ENCODE assay signal across 14 cellular contexts in the genomic region with DNA sequence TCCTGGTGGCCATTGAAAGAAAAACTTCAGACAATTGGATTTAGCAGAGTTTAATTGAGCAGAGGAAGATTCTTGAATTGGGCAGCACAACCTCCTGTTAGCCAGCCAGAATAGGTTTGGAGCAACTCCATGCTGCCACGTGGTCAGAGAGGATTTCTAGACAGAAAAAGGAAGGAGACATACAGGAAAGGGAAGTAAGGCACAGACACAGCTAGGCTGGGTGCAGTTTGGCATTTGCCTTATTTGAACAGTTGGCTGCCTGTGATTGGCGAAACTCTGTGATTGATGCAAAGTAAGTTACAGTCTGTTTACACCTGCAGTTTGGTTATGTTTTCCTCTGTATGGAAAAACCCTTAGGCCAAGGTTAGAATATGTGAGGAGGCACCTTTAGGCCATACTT.
DNase-seq lines count a peak whose midpoint lies in the region; ATAC-seq, FAIRE-seq and TF ChIP-seq lines count a peak whose summit lies in the region.
"Had no signal": no experiment of that assay in that cellular context is flagged by ENCODE, and none has a peak within 500 bp of the region (broad histone marks: within the 10 kb centered on the region; RNA-seq: fewer than 3 reads in every experiment).

No MANE protein-coding gene starts in this region.

- no peaks in the 10 kb centered on the region for H3K79me2 ChIP-seq in Loucy (ENCODE audit: insufficient read depth, low read length)

- H3F3A ChIP-seq in Loucy (ENCODE audit: low read depth) = no peaks in the 10 kb centered on the region

- peaks cover 12% of the 10 kb centered on the region for H3K4me1 ChIP-seq in Loucy (ENCODE audit: insufficient read depth, low read length, poor library complexity, severe bottlenecking)
- peaks cover 18 to 21% of the 10 kb centered on the region in 2 donors for H3K4me1 ChIP-seq in adrenal gland (replicated peaks in 1 of 2)
- H3K4me1 ChIP-seq in right lobe of liver = peaks cover 0 to 23% (median 9%) of the 10 kb centered on the region in 4 donors
- peaks cover 0 to 29% (median 14%) of the 10 kb centered on the region in 4 donors for H3K4me1 ChIP-seq in tibial nerve

- H3K27ac ChIP-seq in 22Rv1 (peak overlapping the region; percentile 91), adrenal gland (peak overlapping the region in 4 of 5 donors; percentile 11 to 78 (median 69)), right lobe of liver (peak overlapping the region; percentile 61 to 84 (median 75)), tibial nerve (no peak overlapping the region)
- H3K27ac ChIP-seq: gastroesophageal sphincter, neutrophil had no signal

- no peaks in the 10 kb centered on the region for H4K20me1 ChIP-seq in Loucy (ENCODE audit: insufficient read depth, low read length, poor library complexity, severe bottlenecking)

- 35 to 61% (median 54%) methylated on average over 2 of the region's 2 CpGs for WGBS in adrenal gland, 4 donors
- WGBS in right lobe of liver (ENCODE audit: insufficient coverage, low coverage, low lambda C conversion rate, missing lambda C conversion rate) = 8% methylated on average over 2 of the region's 2 CpGs
- WGBS in tibial nerve, 2 donors = 60 to 66% methylated on average over 2 of the region's 2 CpGs

- H2AFZ ChIP-seq in Loucy (ENCODE audit: low read length) = peak overlapping the region; percentile 80

- no peak for TF ChIP-seq CTCF in 22Rv1 (IDR thresholded peaks at IDR 0.05)
- no peak for TF ChIP-seq CTCF in Loucy (conservative IDR thresholded peaks at IDR 0.05; ENCODE audit: low read length)
- no peak for TF ChIP-seq CTCF in adrenal gland (IDR thresholded peaks at IDR 0.05)
- TF ChIP-seq CTCF in right lobe of liver (IDR thresholded peaks at IDR 0.05) = no peak
- no peak for TF ChIP-seq CTCF in tibial nerve (IDR thresholded peaks at IDR 0.05)
- TF ChIP-seq CTCF in CD14-positive monocyte (IDR thresholded peaks at IDR 0.05) = no peak

- TF ChIP-seq EP300 in tibial nerve (IDR thresholded peaks at IDR 0.05) = no peak

- H3K4me1 Mint-ChIP-seq in CD14-positive monocyte = peaks cover 12% of the 10 kb centered on the region

- intact Hi-C loops in adrenal gland (cut with DNase I) (no loop called here), right lobe of liver (cut with DNase I) (no loop called here), CD14-positive monocyte (cut with micrococcal nuclease) (no loop called here)

- no peaks in the 10 kb centered on the region for H3K36me3 ChIP-seq in Loucy (ENCODE audit: insufficient read depth, low read length)
- H3K36me3 ChIP-seq in adrenal gland (replicated peaks in 1 of 2) = no peaks in the 10 kb centered on the region
- no peaks in the 10 kb centered on the region for H3K36me3 ChIP-seq in right lobe of liver
- no peaks in the 10 kb centered on the region for H3K36me3 ChIP-seq in tibial nerve
- H3K36me3 ChIP-seq: gastroesophageal sphincter, neutrophil had no signal

- H3K36me3 Mint-ChIP-seq in CD14-positive monocyte = no peaks in the 10 kb centered on the region
- H3K36me3 Mint-ChIP-seq: WTC11 had no signal

- H3K9me3 ChIP-seq in Loucy (ENCODE audit: insufficient read depth, low read depth, low read length) = no peaks in the 10 kb centered on the region
- H3K9me3 ChIP-seq in adrenal gland (replicated peaks in 1 of 3) = no peaks in the 10 kb centered on the region
- no peaks in the 10 kb centered on the region for H3K9me3 ChIP-seq in right lobe of liver
- H3K9me3 ChIP-seq in tibial nerve = no peaks in the 10 kb centered on the region
- H3K9me3 ChIP-seq: gastroesophageal sphincter, neutrophil had no signal

- peaks cover 0 to 7% (median 4%) of the 10 kb centered on the region in 3 donors for H3K27me3 Mint-ChIP-seq in CD14-positive monocyte (ENCODE audit: low read depth in 3 of 3)
- H3K27me3 Mint-ChIP-seq: activated naive CD8-positive, alpha-beta T cell treated with anti-CD3 and anti-CD28 coated beads, Interleukin-2, amount 50 U/mL, for 24 hours had no signal

- H3K27me3 ChIP-seq in Loucy (ENCODE audit: insufficient read depth, low read length, poor library complexity, severe bottlenecking) (no peaks in the 10 kb centered on the region), adrenal gland (no peaks in the 10 kb centered on the region), right lobe of liver (no peaks in the 10 kb centered on the region), tibial nerve (no peaks in the 10 kb centered on the region)
- H3K27me3 ChIP-seq: gastroesophageal sphincter, neutrophil had no signal

- no peak overlapping the region for H3K4me3 Mint-ChIP-seq in CD14-positive monocyte
- H3K4me3 Mint-ChIP-seq: activated naive CD8-positive, alpha-beta T cell treated with anti-CD3 and anti-CD28 coated beads, Interleukin-2, amount 50 U/mL, for 24 hours; WTC11 had no signal

- H3K9me2 ChIP-seq in Loucy (replicated peaks; ENCODE audit: low read depth, low read length) = no peaks in the 10 kb centered on the region

- DNase-seq in adrenal gland (peak in 4 of 7 donors; percentile 32 to 45 (median 38)), right lobe of liver (peak in 2 of 3 donors; percentile 54 to 64), tibial nerve (ENCODE audit: low spot score in 2 of 2) (no peak), CD14-positive monocyte (ENCODE audit: low spot score) (no peak), RCC 7860 (ENCODE audit: low spot score) (no peak)
- DNase-seq: activated naive CD8-positive, alpha-beta T cell treated with anti-CD3 and anti-CD28 coated beads, Interleukin-2, amount 50 U/mL, for 24 hours; activated T-cell treated with anti-CD3 and anti-CD28 coated beads for 4 hours; NCI-H446 treated with DMSO at 0.1 percent for 48 hours had no signal

- ATAC-seq in right lobe of liver = peak; percentile 55 to 69 (median 64)
- ATAC-seq in HG03196 (IDR thresholded peaks at IDR 0.05; ENCODE audit: unreplicated experiment) = no peak
- ATAC-seq: activated naive CD8-positive, alpha-beta T cell treated with anti-CD3 and anti-CD28 coated beads, Interleukin-2, amount 50 U/mL, for 24 hours; gastroesophageal sphincter; WTC11 had no signal

- H3K27ac Mint-ChIP-seq in CD14-positive monocyte = no peak overlapping the region
- H3K27ac Mint-ChIP-seq: activated naive CD8-positive, alpha-beta T cell treated with anti-CD3 and anti-CD28 coated beads, Interleukin-2, amount 50 U/mL, for 24 hours; WTC11 had no signal

- TF ChIP-seq POLR2A in adrenal gland (IDR thresholded peaks at IDR 0.05) = no peak
- no peak for TF ChIP-seq POLR2A in right lobe of liver (IDR thresholded peaks at IDR 0.05)
- TF ChIP-seq POLR2A in tibial nerve (IDR thresholded peaks at IDR 0.05) = no peak

- no peak overlapping the region for H3K9ac ChIP-seq in Loucy (ENCODE audit: low read depth, low read length, poor library complexity, severe bottlenecking)

- no peak for FAIRE-seq in RCC 7860 (lab: Jason Lieb, UNC)

- H3K9me3 Mint-ChIP-seq in CD14-positive monocyte = no peaks in the 10 kb centered on the region
- H3K9me3 Mint-ChIP-seq: activated naive CD8-positive, alpha-beta T cell treated with anti-CD3 and anti-CD28 coated beads, Interleukin-2, amount 50 U/mL, for 24 hours had no signal

- H3K4me2 ChIP-seq in Loucy (ENCODE audit: low read depth, low read length, poor library complexity, severe bottlenecking) = peak overlapping the region; percentile 31

- no peak overlapping the region for H3K4me3 ChIP-seq in Loucy (ENCODE audit: low read length, poor library complexity, severe bottlenecking)
- no peak overlapping the region for H3K4me3 ChIP-seq in adrenal gland
- no peak overlapping the region for H3K4me3 ChIP-seq in right lobe of liver
- no peak overlapping the region for H3K4me3 ChIP-seq in tibial nerve
- H3K4me3 ChIP-seq: gastroesophageal sphincter had no signal

Comparison
In these comparisons a context has a peak if more than half of its experiments do, and no peak if none do; other contexts are left out.
1. H3K27ac ChIP-seq: peak in 22Rv1 (single experiment), adrenal gland (4 of 5) and right lobe of liver (3 of 3); none in tibial nerve (0 of 4).
2. DNase-seq: peak in adrenal gland (4 of 7) and right lobe of liver (2 of 3); none in tibial nerve (0 of 2), CD14-positive monocyte (single experiment) and RCC 7860 (single experiment).